Comparison of ENCODE assay signal across 2 cellular contexts in the genomic region with DNA sequence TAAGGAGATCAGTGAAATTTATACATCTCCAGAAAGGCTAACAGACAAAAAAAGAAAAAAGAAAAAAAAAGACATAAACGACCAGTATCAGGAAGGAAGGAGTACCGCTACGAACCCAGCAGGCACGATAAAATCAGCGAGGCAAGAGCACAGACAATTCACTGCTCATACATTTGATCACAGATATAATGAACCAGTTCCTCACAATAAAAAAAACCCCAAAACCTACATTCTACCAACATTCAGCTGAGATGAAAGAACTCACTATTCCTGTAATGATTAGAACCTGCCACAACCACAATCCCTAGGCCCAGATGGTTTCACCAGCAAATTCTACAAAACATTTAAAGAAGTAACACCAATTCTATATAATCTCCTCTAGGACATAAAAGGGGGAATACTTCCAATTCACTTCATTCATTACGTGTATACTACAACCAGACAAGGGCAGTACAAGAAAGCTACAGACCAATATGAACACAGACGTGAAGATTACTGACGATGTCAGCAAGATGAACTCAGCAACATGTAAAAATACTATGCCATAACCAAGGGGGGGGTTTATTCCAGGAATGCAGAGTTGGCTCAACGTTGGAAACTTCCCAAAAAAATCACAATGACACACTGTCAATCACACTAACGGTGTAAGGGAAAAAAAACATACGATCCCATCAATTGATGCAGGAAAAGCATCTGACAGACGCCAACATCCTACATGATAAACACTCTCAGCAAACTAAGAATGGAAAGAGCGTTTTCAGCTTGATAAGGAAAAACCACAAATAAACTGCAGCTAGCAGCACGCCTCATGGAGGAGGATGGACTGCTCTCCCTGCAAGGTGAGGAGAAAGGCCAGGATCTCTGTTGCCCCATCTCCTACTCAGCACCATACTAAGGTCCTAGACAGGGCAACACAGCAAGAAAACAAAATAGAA.
TF ChIP-seq lines count a peak whose summit lies in the region.

No MANE protein-coding gene starts in this region.

TF ChIP-seq in IMR-90, 13 proteins besides CTCF, POLR2A, EP300 and RAD21:
- TF ChIP-seq, protein P1, sequence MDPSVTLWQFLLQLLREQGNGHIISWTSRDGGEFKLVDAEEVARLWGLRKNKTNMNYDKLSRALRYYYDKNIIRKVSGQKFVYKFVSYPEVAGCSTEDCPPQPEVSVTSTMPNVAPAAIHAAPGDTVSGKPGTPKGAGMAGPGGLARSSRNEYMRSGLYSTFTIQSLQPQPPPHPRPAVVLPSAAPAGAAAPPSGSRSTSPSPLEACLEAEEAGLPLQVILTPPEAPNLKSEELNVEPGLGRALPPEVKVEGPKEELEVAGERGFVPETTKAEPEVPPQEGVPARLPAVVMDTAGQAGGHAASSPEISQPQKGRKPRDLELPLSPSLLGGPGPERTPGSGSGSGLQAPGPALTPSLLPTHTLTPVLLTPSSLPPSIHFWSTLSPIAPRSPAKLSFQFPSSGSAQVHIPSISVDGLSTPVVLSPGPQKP (IDR thresholded peaks at IDR 0.05; ENCODE audit: borderline replicate concordance, low read depth, low read length), result no peak
- TF ChIP-seq SMC3 (IDR thresholded peaks at IDR 0.05; ENCODE audit: low read depth, low read length) (no peak), MAFK (IDR thresholded peaks at IDR 0.05; ENCODE audit: low read depth, low read length) (peak; percentile 74)

TF ChIP-seq in endothelial cell of umbilical vein, 7 proteins besides CTCF, POLR2A, EP300 and RAD21:
- TF ChIP-seq JUN (IDR thresholded peaks at IDR 0.05; ENCODE audit: borderline replicate concordance, insufficient read depth, insufficient read length, low read depth), result no peak
- TF ChIP-seq POLR2AphosphoS5 (IDR thresholded peaks at IDR 0.05; ENCODE audit: insufficient read depth, low read depth, low read length), result no peak
- no peak for TF ChIP-seq GATA2 (IDR thresholded peaks at IDR 0.05; ENCODE audit: insufficient read depth, insufficient read length, low read depth, low read length)
- TF ChIP-seq, protein P2, sequence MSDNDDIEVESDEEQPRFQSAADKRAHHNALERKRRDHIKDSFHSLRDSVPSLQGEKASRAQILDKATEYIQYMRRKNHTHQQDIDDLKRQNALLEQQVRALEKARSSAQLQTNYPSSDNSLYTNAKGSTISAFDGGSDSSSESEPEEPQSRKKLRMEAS (IDR thresholded peaks at IDR 0.05; ENCODE audit: insufficient read depth, insufficient read length), result no peak
- no peak for TF ChIP-seq FOS (IDR thresholded peaks at IDR 0.05; ENCODE audit: borderline replicate concordance, insufficient read depth, low read length)
- TF ChIP-seq EZH2 (IDR thresholded peaks at IDR 0.05; ENCODE audit: borderline replicate concordance, low read depth, low read length, severe bottlenecking), result no peak
- no peak for TF ChIP-seq MYC (IDR thresholded peaks at IDR 0.05; ENCODE audit: low read depth, low read length)
